Comparison of ENCODE assay signal across 29 cellular contexts in genomic region chr9:121706149-121706548, GRCh38. TPM values are rescaled to one million over a fixed set of nuclear protein-coding genes. Genes with fewer than 3 reads are reported as not detected.
"Had no signal": no experiment of that assay in that cellular context is flagged by ENCODE, and none has a peak within 500 bp of the region (broad histone marks: within the 10 kb centered on the region; RNA-seq: fewer than 3 reads in every experiment).

No MANE protein-coding gene starts in this region.

- H3K9me3 ChIP-seq: SJCRH30 had no signal

- H3K4me2 ChIP-seq: PC-9 had no signal

- H3K4me1 ChIP-seq: SJCRH30 had no signal

- H3K4me3 ChIP-seq: PC-9, SJCRH30, SK-N-MC had no signal

- H3K27ac ChIP-seq: brain microvascular endothelial cell, PC-9, SJCRH30, SK-N-MC had no signal

- H3K27me3 ChIP-seq: brain microvascular endothelial cell, SJCRH30 had no signal

- ATAC-seq: activated CD8-positive, alpha-beta T cell treated with anti-CD3 and anti-CD28 coated beads for 36 hours; activated T-cell treated with anti-CD3 and anti-CD28 coated beads, Interleukin-2, amount 50 U/mL, for 72 hours; activated T-helper 17 cell treated with anti-CD3 and anti-CD28 coated beads, Interleukin-2, amount 50 U/mL, for 72 hours had no signal

- H3K36me3 ChIP-seq: brain microvascular endothelial cell, SJCRH30 had no signal

- DNase-seq: activated CD4-positive, alpha-beta T cell treated with anti-CD3 and anti-CD28 coated beads, Interleukin-2, amount 10 ng/mL, durations not matched to agents 24 days and 14 days; activated CD4-positive, alpha-beta T cell treated with anti-CD3 and anti-CD28 coated beads, Interleukin-2, amount 50 U/mL, for 4 hours; activated CD8-positive, alpha-beta T cell treated with anti-CD3 and anti-CD28 coated beads for 36 hours; activated effector memory CD4-positive, alpha-beta T cell treated with anti-CD3 and anti-CD28 coated beads, Interleukin-2, amount 50 U/mL, for 16 hours; activated naive CD4-positive, alpha-beta T cell; activated naive CD4-positive, alpha-beta T cell treated with anti-CD3 and anti-CD28 coated beads, Interleukin-2, amount 50 U/mL, for 16 hours; activated naive CD8-positive, alpha-beta T cell treated with anti-CD3 and anti-CD28 coated beads for 36 hours; activated T-cell treated with anti-CD3 and anti-CD28 coated beads, Interleukin-2, amount 50 U/mL, for 1 hour; activated T-cell treated with anti-CD3 and anti-CD28 coated beads, Interleukin-2, amount 50 U/mL, for 72 hours; amniotic stem cell; aorta; brain microvascular endothelial cell; central memory CD4-positive, alpha-beta T cell; NCI-H1092 treated with DMSO at 0.1 percent for 48 hours; NCI-H1417; NCI-H146; NCI-H187; NCI-H2029 treated with DMSO at 0.1 percent for 48 hours; NCI-H2107; NCI-H2171; NCI-H510A; NCI-H748 treated with DMSO at 0.1 percent for 48 hours; PC-9; SHP77; SJCRH30; T1000 had no signal

RNA-seq across cellular contexts. Expression of gene DAB2IP, which starts 54.7 kb away (rescaled TPM):
- total RNA-seq: activated CD4-positive, alpha-beta T cell treated with anti-CD3 and anti-CD28 coated beads, Interleukin-2, amount 10 ng/mL, durations not matched to agents 24 days and 14 days; T-helper 2 cell treated with Interferon-gamma antibody and Interleukin-4, amounts not matched to agents 100 ng/mL and 5 ng/mL, for 36 hours had no signal
